Comparison of ENCODE assay signal across 8 cellular contexts in the genomic region with DNA sequence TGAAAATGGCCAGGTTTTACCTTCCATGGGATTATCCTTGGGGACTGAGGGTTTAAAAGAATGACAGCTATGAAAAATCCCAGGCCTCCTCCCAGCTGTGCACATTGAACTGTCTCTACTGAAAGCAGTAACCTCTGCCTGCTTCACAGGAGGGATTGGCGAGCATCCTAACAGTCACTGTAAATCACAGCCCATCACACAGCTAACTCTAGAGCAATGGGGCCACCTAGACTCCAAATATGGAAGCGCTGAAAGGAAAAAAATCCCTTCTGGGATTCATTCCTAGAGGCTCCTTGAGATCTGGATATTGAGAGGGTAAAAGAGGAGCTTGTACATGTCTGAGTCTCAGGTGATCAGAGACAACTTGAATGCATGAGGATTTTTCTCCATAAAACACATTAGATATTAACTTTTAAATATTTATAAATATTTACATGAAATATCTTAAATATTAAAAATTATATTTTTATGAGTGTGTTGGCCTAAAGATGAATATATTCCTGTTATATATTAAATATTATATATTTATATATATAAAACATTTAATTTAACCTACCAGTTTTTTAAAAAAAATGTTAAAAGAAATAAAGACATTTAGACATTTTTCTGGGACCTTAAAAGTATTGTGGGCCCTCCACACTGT.
DNase-seq lines count a peak whose midpoint lies in the region; ATAC-seq, FAIRE-seq and TF ChIP-seq lines count a peak whose summit lies in the region.
"Had no signal": no experiment of that assay in that cellular context is flagged by ENCODE, and none has a peak within 500 bp of the region (broad histone marks: within the 10 kb centered on the region; RNA-seq: fewer than 3 reads in every experiment).

No MANE protein-coding gene starts in this region.

- TF ChIP-seq CTCF in GM13976 (IDR thresholded peaks at IDR 0.05; ENCODE audit: borderline replicate concordance, control extremely low read depth, extremely low read depth, insufficient read depth, missing control alignments): peak; percentile 13
- TF ChIP-seq CTCF in bronchial epithelial cell (IDR thresholded peaks at IDR 0.05; ENCODE audit: insufficient read depth, low read length, severe bottlenecking): peak; percentile 63
- peak in 1 of 4 experiments; percentile 41 for TF ChIP-seq CTCF in prostate gland (IDR thresholded peaks at IDR 0.05)

- H3K4me3 ChIP-seq in bronchial epithelial cell (ENCODE audit: low read depth, low read length) (no peak overlapping the region), prostate gland (no peak overlapping the region)

- H3K4me1 ChIP-seq in prostate gland (replicated peaks): no peaks in the 10 kb centered on the region

- FAIRE-seq in bronchial epithelial cell (lab: Jason Lieb, UNC): no peak

- no peak for TF ChIP-seq POLR2A in prostate gland (IDR thresholded peaks at IDR 0.05)

- H3K27me3 ChIP-seq in bronchial epithelial cell (ENCODE audit: control insufficient read depth, insufficient read depth, low read length) (no peaks in the 10 kb centered on the region), prostate gland (replicated peaks; ENCODE audit: insufficient read depth) (no peaks in the 10 kb centered on the region)

- H3K27ac ChIP-seq in prostate gland: no peak overlapping the region

- no peak for ATAC-seq in HG03439 (IDR thresholded peaks at IDR 0.05; ENCODE audit: unreplicated experiment)

- DNase-seq in GM13976 (ENCODE audit: low spot score) (no peak), NCI-H2196 treated with DMSO at 0.1 percent for 48 hours (lab: John Stamatoyannopoulos, UW; ENCODE audit: unreplicated experiment) (peak; percentile 9), bronchial epithelial cell (ENCODE audit: low read depth) (peak; percentile 51), myocyte (ENCODE audit: low read depth) (peak; percentile 80), prostate gland (ENCODE audit: low spot score) (no peak), AML-193 (lab: John Stamatoyannopoulos, UW) (no peak)
- DNase-seq: activated B cell treated with CpG ODN at 0.5 μM for 24 hours had no signal

- WGBS in prostate gland: 21% methylated on average over 2 of the region's 2 CpGs

- intact Hi-C loops in prostate gland (cut with DNase I): loop anchor here (5.0 to 10.0 kb wide), 2 partner anchors 425 to 432 kb away; no protein-coding TSS in a partner anchor

- in situ Hi-C loops in GM13976 (cut with MboI; ENCODE audit: low sequenced_read_pairs, unreplicated experiment): loop anchor here (10.0 kb wide), 1 partner anchor 702 kb away; the partner anchor contains the start of gene MLLT3

- no peaks in the 10 kb centered on the region for H3K9me3 ChIP-seq in prostate gland

- H3K36me3 ChIP-seq in bronchial epithelial cell (ENCODE audit: control insufficient read depth, insufficient read depth, low read length) (no peaks in the 10 kb centered on the region), prostate gland (no peaks in the 10 kb centered on the region)

Comparison
In these comparisons a context has a peak if more than half of its experiments do, and no peak if none do; other contexts are left out.
1. DNase-seq: peak in NCI-H2196 treated with DMSO at 0.1 percent for 48 hours (single experiment), bronchial epithelial cell (single experiment) and myocyte (single experiment); none in GM13976 (single experiment), prostate gland (single experiment) and AML-193 (0 of 2).